ENCODE assay signal across 16 cellular contexts in genomic region chr3:37182816-37183215, GRCh38. TPM values are rescaled to one million over a fixed set of nuclear protein-coding genes. Genes with fewer than 3 reads are reported as not detected.
A peak's percentile ranks its signal among the peaks of the same experiment; 100 is the strongest.
DNase-seq lines count a peak whose midpoint lies in the region; ATAC-seq and TF ChIP-seq lines count a peak whose summit lies in the region.
"Had no signal": no experiment of that assay in that cellular context is flagged by ENCODE, and none has a peak within 500 bp of the region (broad histone marks: within the 10 kb centered on the region; RNA-seq: fewer than 3 reads in every experiment).

No MANE protein-coding gene starts in this region.

- H3K27me3 ChIP-seq in ACC112 (ENCODE audit: insufficient read depth, low read length) (no peaks in the 10 kb centered on the region), ascending aorta (no peaks in the 10 kb centered on the region), gastroesophageal sphincter (no peaks in the 10 kb centered on the region)
- H3K27me3 ChIP-seq: hepatocyte had no signal

- TF ChIP-seq CTCF in ascending aorta (IDR thresholded peaks at IDR 0.05) (no peak), gastroesophageal sphincter (IDR thresholded peaks at IDR 0.05) (no peak)

- peak overlapping the region; percentile 4; the same call in 1 of the 2 replicates for H3K4me3 ChIP-seq in ACC112 (ENCODE audit: low read depth, low read length)
- no peak overlapping the region for H3K4me3 ChIP-seq in ascending aorta
- no peak overlapping the region for H3K4me3 ChIP-seq in gastroesophageal sphincter
- H3K4me3 ChIP-seq in skin epidermis, result no peak overlapping the region
- H3K4me3 ChIP-seq: hepatocyte had no signal

- H3K36me3 ChIP-seq in ACC112 (ENCODE audit: insufficient read depth, low read length) (no peaks in the 10 kb centered on the region), ascending aorta (peaks cover 0 to 3% of the 10 kb centered on the region in 2 donors), gastroesophageal sphincter (no peaks in the 10 kb centered on the region)
- H3K36me3 ChIP-seq: WERI-Rb-1 had no signal

- H3K4me1 ChIP-seq in ACC112 (ENCODE audit: control insufficient read depth, insufficient read depth, low read length, unreplicated experiment) (peaks cover 27% of the 10 kb centered on the region), ascending aorta (peaks cover 0 to 31% of the 10 kb centered on the region in 2 donors), gastroesophageal sphincter (peaks cover 21 to 55% (median 28%) of the 10 kb centered on the region in 3 donors)

- no peak for TF ChIP-seq POLR2A in gastroesophageal sphincter (IDR thresholded peaks at IDR 0.05)

- no peak for TF ChIP-seq EP300 in gastroesophageal sphincter (IDR thresholded peaks at IDR 0.05)

- H3K9me3 ChIP-seq in ascending aorta (no peaks in the 10 kb centered on the region), gastroesophageal sphincter (no peaks in the 10 kb centered on the region)

- peaks cover 22% of the 10 kb centered on the region for H3K79me2 ChIP-seq in ACC112 (ENCODE audit: control insufficient read depth, insufficient read depth, low read length, unreplicated experiment)

- DNase-seq in ascending aorta (ENCODE audit: low spot score in 2 of 2), result no peak
- DNase-seq in effector CD8-positive, alpha-beta T cell (lab: John Stamatoyannopoulos, UW), result no peak
- no peak for DNase-seq in NCI-H345 treated with DMSO at 0.1 percent for 48 hours (lab: John Stamatoyannopoulos, UW; ENCODE audit: unreplicated experiment)
- DNase-seq in NOMO-1 treated with dmso at 0.1 percent for 144 hours (lab: John Stamatoyannopoulos, UW; ENCODE audit: unreplicated experiment), result no peak
- DNase-seq in NCI-H2029 (lab: John Stamatoyannopoulos, UW), result no peak
- DNase-seq: erythroblast; MV-4-11; naive thymus-derived CD4-positive, alpha-beta T cell; NCI-H774; T-cell; WERI-Rb-1 had no signal

- H3K27ac ChIP-seq in ACC112 (ENCODE audit: low read depth, low read length) (peak overlapping the region; percentile 94), ascending aorta (peak overlapping the region; percentile 74 to 77), gastroesophageal sphincter (peak overlapping the region; percentile 78 to 91 (median 80)), skin epidermis (peak overlapping the region in 19 of 21 experiments; percentile 17 to 84 (median 66))
- H3K27ac ChIP-seq: hepatocyte, WERI-Rb-1 had no signal

- intact Hi-C loops in ascending aorta (cut with DNase I), result no loop called here

- H2AFZ ChIP-seq in ACC112 (ENCODE audit: low read length, unreplicated experiment), result peak overlapping the region; percentile 70
- H2AFZ ChIP-seq: hepatocyte had no signal

- no peak for ATAC-seq in gastroesophageal sphincter
- ATAC-seq: activated T-helper 17 cell treated with anti-CD3 and anti-CD28 coated beads, Interleukin-2, amount 50 U/mL, for 72 hours; naive thymus-derived CD4-positive, alpha-beta T cell; T-cell had no signal

RNA-seq across cellular contexts. Expression of gene LRRFIP2, which starts 8.4 kb away (rescaled TPM):
- total RNA-seq in ascending aorta, result 42.8 TPM
- 100 to 1,000 TPM in 1 of 4 donors, 10 to 100 TPM in 3; 79.4 to 123 (median 88.4) TPM for total RNA-seq in gastroesophageal sphincter
